In the genomic region with DNA sequence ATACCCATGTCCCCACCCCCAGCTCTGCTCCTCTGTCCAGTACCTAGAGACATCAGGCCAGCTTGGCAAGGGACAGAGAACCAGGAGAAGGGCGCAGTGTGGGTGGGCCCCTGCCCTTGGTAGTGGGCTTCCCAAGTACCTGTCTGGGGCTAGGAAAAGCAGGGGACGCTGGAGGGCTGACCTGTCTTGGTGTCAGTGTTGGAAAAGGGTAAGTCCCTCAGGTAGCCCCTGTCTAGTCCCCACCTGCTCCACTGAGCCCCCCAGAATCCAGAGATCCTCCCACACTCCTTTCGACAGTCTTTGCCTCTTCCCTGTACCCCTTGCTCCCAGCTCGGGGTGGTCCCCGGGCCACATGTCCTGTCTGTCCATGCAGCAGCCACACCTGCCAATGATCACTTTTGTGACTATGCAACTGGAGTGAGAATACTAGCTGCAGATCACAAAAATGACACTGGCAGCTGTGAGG, we compare ENCODE assay signal across 9 cellular contexts. TPM values are rescaled to one million over a fixed set of nuclear protein-coding genes. Genes with fewer than 3 reads are reported as not detected.
DNase-seq lines count a peak whose midpoint lies in the region; ATAC-seq and TF ChIP-seq lines count a peak whose summit lies in the region.
"Had no signal": no experiment of that assay in that cellular context is flagged by ENCODE, and none has a peak within 500 bp of the region (broad histone marks: within the 10 kb centered on the region; RNA-seq: fewer than 3 reads in every experiment).

No MANE protein-coding gene starts in this region.

- peaks cover 9% of the 10 kb centered on the region for H3K4me1 Mint-ChIP-seq in activated T-helper 1 cell treated with anti-CD3 and anti-CD28 coated beads, Interleukin-12 subunit alpha, Interleukin-12 subunit beta, Interleukin-2, Interleukin-4 antibody, amounts not matched to agents 30 ng/mL and 10 ng/mL and 1 ng/mL, durations not matched to agents 14 hours and 24 hours and 36 hours (ENCODE audit: low read depth)
- peaks cover 10% of the 10 kb centered on the region for H3K4me1 Mint-ChIP-seq in memory B cell

- TF ChIP-seq CTCF in tibial artery (IDR thresholded peaks at IDR 0.05) = no peak

- H3K9me3 ChIP-seq in tibial artery = no peaks in the 10 kb centered on the region

- no peaks in the 10 kb centered on the region for H3K36me3 Mint-ChIP-seq in activated T-helper 1 cell treated with anti-CD3 and anti-CD28 coated beads, Interleukin-12 subunit alpha, Interleukin-12 subunit beta, Interleukin-2, Interleukin-4 antibody, amounts not matched to agents 30 ng/mL and 10 ng/mL and 1 ng/mL, durations not matched to agents 14 hours and 24 hours and 36 hours (ENCODE audit: low read depth)
- no peaks in the 10 kb centered on the region for H3K36me3 Mint-ChIP-seq in memory B cell

- peak; percentile 13 for DNase-seq in activated T-cell treated with anti-CD3 and anti-CD28 coated beads, Interleukin-2, amount 50 U/mL, for 1 hour
- DNase-seq in activated T-cell treated with anti-CD3 and anti-CD28 coated beads for 4 hours = no peak
- DNase-seq in activated T-helper 1 cell treated with anti-CD3 and anti-CD28 coated beads, Interleukin-12 subunit alpha, Interleukin-12 subunit beta, Interleukin-2, Interleukin-4 antibody, amounts not matched to agents 30 ng/mL and 10 ng/mL and 1 ng/mL, durations not matched to agents 14 hours and 24 hours and 36 hours (ENCODE audit: low spot score) = no peak
- no peak for DNase-seq in memory B cell (ENCODE audit: low spot score in 2 of 2)
- DNase-seq in tibial artery = no peak
- no peak for DNase-seq in glomerular visceral epithelial cell (ENCODE audit: extremely low spot score)
- no peak for DNase-seq in cerebellar nuclear complex (lab: John Stamatoyannopoulos, UW)

- no peak overlapping the region for H3K4me3 ChIP-seq in tibial artery

- intact Hi-C loops in activated T-helper 1 cell treated with anti-CD3 and anti-CD28 coated beads, Interleukin-12 subunit alpha, Interleukin-12 subunit beta, Interleukin-2, Interleukin-4 antibody, amounts not matched to agents 30 ng/mL and 10 ng/mL and 1 ng/mL, durations not matched to agents 14 hours and 24 hours and 36 hours (cut with micrococcal nuclease) = loop anchor here (1.0 to 2.0 kb wide), 5 partner anchors 14 to 117 kb away; a partner anchor contains a TSS
- intact Hi-C loops in tibial artery (cut with DNase I; ENCODE audit: low total_unique reads) = loop anchor here (2.0 to 10.0 kb wide), 3 partner anchors 15 to 241 kb away; a partner anchor contains a TSS

- peaks cover 0 to 5% of the 10 kb centered on the region in 2 donors for H3K27me3 ChIP-seq in tibial artery

- ATAC-seq in memory B cell (ENCODE audit: low read depth) = no peak
- no peak for ATAC-seq in GM18909 (IDR thresholded peaks at IDR 0.05; ENCODE audit: poor library complexity, unreplicated experiment)

- H3K4me3 Mint-ChIP-seq in activated T-helper 1 cell treated with anti-CD3 and anti-CD28 coated beads, Interleukin-12 subunit alpha, Interleukin-12 subunit beta, Interleukin-2, Interleukin-4 antibody, amounts not matched to agents 30 ng/mL and 10 ng/mL and 1 ng/mL, durations not matched to agents 14 hours and 24 hours and 36 hours = peak overlapping the region; percentile 42
- peak overlapping the region; percentile 90 for H3K4me3 Mint-ChIP-seq in memory B cell

- peak overlapping the region; percentile 87 for H3K27ac Mint-ChIP-seq in activated T-helper 1 cell treated with anti-CD3 and anti-CD28 coated beads, Interleukin-12 subunit alpha, Interleukin-12 subunit beta, Interleukin-2, Interleukin-4 antibody, amounts not matched to agents 30 ng/mL and 10 ng/mL and 1 ng/mL, durations not matched to agents 14 hours and 24 hours and 36 hours
- H3K27ac Mint-ChIP-seq in memory B cell = peak overlapping the region; percentile 92

- H3K9me3 Mint-ChIP-seq in activated T-helper 1 cell treated with anti-CD3 and anti-CD28 coated beads, Interleukin-12 subunit alpha, Interleukin-12 subunit beta, Interleukin-2, Interleukin-4 antibody, amounts not matched to agents 30 ng/mL and 10 ng/mL and 1 ng/mL, durations not matched to agents 14 hours and 24 hours and 36 hours = no peaks in the 10 kb centered on the region
- no peaks in the 10 kb centered on the region for H3K9me3 Mint-ChIP-seq in memory B cell

- H3K27me3 Mint-ChIP-seq in activated T-helper 1 cell treated with anti-CD3 and anti-CD28 coated beads, Interleukin-12 subunit alpha, Interleukin-12 subunit beta, Interleukin-2, Interleukin-4 antibody, amounts not matched to agents 30 ng/mL and 10 ng/mL and 1 ng/mL, durations not matched to agents 14 hours and 24 hours and 36 hours (ENCODE audit: insufficient read depth) = peaks cover 14% of the 10 kb centered on the region
- H3K27me3 Mint-ChIP-seq in memory B cell = no peaks in the 10 kb centered on the region

- peak overlapping the region; percentile 78 to 86 for H3K27ac ChIP-seq in tibial artery

- no peaks in the 10 kb centered on the region for H3K36me3 ChIP-seq in tibial artery

- H3K4me1 ChIP-seq in tibial artery = peaks cover 0 to 36% (median 21%) of the 10 kb centered on the region in 4 donors

RNA-seq across cellular contexts. Expression of a gene that starts 14.6 kb away (rescaled TPM):
- 40.8 and 45.3 TPM in 2 replicates for total RNA-seq in activated T-helper 1 cell treated with anti-CD3 and anti-CD28 coated beads, Interleukin-12 subunit alpha, Interleukin-12 subunit beta, Interleukin-2, Interleukin-4 antibody, amounts not matched to agents 30 ng/mL and 10 ng/mL and 1 ng/mL, durations not matched to agents 14 hours and 24 hours and 36 hours

RNA-seq across cellular contexts. Expression of a gene that starts 15.4 kb away (rescaled TPM):
- total RNA-seq in activated T-helper 1 cell treated with anti-CD3 and anti-CD28 coated beads, Interleukin-12 subunit alpha, Interleukin-12 subunit beta, Interleukin-2, Interleukin-4 antibody, amounts not matched to agents 30 ng/mL and 10 ng/mL and 1 ng/mL, durations not matched to agents 14 hours and 24 hours and 36 hours = 0.23 TPM in 1 of 2 replicates, not detected in the other

RNA-seq across cellular contexts. Expression of a gene that starts 38.8 kb away (rescaled TPM):
- total RNA-seq in activated T-helper 1 cell treated with anti-CD3 and anti-CD28 coated beads, Interleukin-12 subunit alpha, Interleukin-12 subunit beta, Interleukin-2, Interleukin-4 antibody, amounts not matched to agents 30 ng/mL and 10 ng/mL and 1 ng/mL, durations not matched to agents 14 hours and 24 hours and 36 hours = not detected in 2 replicates
- total RNA-seq: liver had no signal

RNA-seq across cellular contexts. Expression of a gene that starts 40.1 kb away (rescaled TPM):
- total RNA-seq in activated T-helper 1 cell treated with anti-CD3 and anti-CD28 coated beads, Interleukin-12 subunit alpha, Interleukin-12 subunit beta, Interleukin-2, Interleukin-4 antibody, amounts not matched to agents 30 ng/mL and 10 ng/mL and 1 ng/mL, durations not matched to agents 14 hours and 24 hours and 36 hours = 211 and 217 TPM in 2 replicates

RNA-seq across cellular contexts. Expression of a gene that starts 40.7 kb away (rescaled TPM):
- not detected in 2 replicates for total RNA-seq in activated T-helper 1 cell treated with anti-CD3 and anti-CD28 coated beads, Interleukin-12 subunit alpha, Interleukin-12 subunit beta, Interleukin-2, Interleukin-4 antibody, amounts not matched to agents 30 ng/mL and 10 ng/mL and 1 ng/mL, durations not matched to agents 14 hours and 24 hours and 36 hours
